22 cellular contexts compared by ENCODE assay signal in the genomic region with DNA sequence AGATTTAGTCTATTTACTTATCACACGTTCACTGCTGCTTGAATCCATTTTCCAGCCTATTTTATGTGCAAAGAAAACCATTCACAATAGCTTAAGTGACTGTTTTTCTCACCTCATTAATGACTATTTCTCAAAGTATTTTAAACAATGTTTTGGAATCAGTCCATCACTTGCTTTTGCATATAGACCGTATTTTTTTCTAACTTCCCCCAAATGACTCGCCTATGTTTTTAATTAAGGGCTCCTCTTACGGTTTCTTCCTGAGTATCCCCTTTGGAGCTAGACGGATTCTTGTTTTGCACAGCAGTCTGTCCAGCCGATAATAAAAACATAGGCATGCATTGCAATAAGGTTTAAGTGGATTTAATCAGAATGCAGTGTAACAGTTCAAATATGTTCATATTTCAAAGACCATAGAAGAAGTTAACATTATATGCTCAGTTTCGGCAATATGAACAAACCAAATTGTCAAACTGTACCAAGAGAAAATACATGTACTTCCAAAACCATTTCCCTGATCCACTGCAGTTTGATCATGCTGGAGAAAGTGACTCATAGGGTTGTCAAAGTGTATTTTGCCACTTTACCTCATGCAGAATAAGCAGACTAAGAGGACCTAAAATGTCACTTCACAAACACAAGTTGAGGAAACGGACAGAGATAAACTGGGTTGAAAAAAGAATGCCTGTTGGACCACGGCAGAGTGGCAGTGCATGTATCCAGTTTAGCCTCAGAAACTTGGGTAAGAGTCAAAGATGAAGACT.
DNase-seq lines count a peak whose midpoint lies in the region; ATAC-seq and TF ChIP-seq lines count a peak whose summit lies in the region.
"Had no signal": no experiment of that assay in that cellular context is flagged by ENCODE, and none has a peak within 500 bp of the region (broad histone marks: within the 10 kb centered on the region; RNA-seq: fewer than 3 reads in every experiment).

No MANE protein-coding gene starts in this region.

- no peaks in the 10 kb centered on the region for H3K9me2 ChIP-seq in PC-3 (replicated peaks; ENCODE audit: low read length)
- H3K9me2 ChIP-seq in SK-N-SH: no peaks in the 10 kb centered on the region

- DNase-seq in A673 (ENCODE audit: low spot score): peak; percentile 14
- peak; percentile 44 for DNase-seq in PC-3
- peak; percentile 66 for DNase-seq in dermis blood vessel endothelial cell
- DNase-seq in kidney epithelial cell (ENCODE audit: low read depth): peak; percentile 12
- DNase-seq in SW 1271 (lab: John Stamatoyannopoulos, UW): no peak
- no peak for DNase-seq in SK-N-SH
- DNase-seq in WTC11 (ENCODE audit: low spot score): no peak
- DNase-seq: activated B cell treated with CpG ODN at 0.5 μM for 24 hours; activated CD8-positive, alpha-beta T cell treated with anti-CD3 and anti-CD28 coated beads for 36 hours; activated naive CD4-positive, alpha-beta T cell treated with anti-CD3 and anti-CD28 coated beads, Interleukin-2, amount 10 ng/mL, durations not matched to agents 7 days and 5 days; activated T-cell treated with anti-CD3 and anti-CD28 coated beads, Interleukin-2, amount 50 U/mL, for 24 hours; C1 segment of cervical spinal cord; hypothalamus; kidney; NCI-H187; NCI-H2227 treated with DMSO at 0.1 percent for 48 hours; T-cell had no signal

- no peak overlapping the region for H3K4me3 Mint-ChIP-seq in WTC11
- H3K4me3 Mint-ChIP-seq: activated B cell treated with CpG ODN at 0.5 μM for 24 hours; activated CD8-positive, alpha-beta T cell treated with anti-CD3 and anti-CD28 coated beads for 36 hours; activated naive CD4-positive, alpha-beta T cell treated with anti-CD3 and anti-CD28 coated beads, Interleukin-2, amount 10 ng/mL, durations not matched to agents 7 days and 5 days; activated T-cell treated with anti-CD3 and anti-CD28 coated beads, Interleukin-2, amount 50 U/mL, for 24 hours; brain; mesothelial cell of epicardium; nephron; T-cell had no signal

- no peaks in the 10 kb centered on the region for H3K36me3 Mint-ChIP-seq in WTC11
- H3K36me3 Mint-ChIP-seq: activated naive CD4-positive, alpha-beta T cell treated with anti-CD3 and anti-CD28 coated beads, Interleukin-2, amount 10 ng/mL, durations not matched to agents 7 days and 5 days; brain; mesothelial cell of epicardium; T-cell had no signal

- intact Hi-C loops in A673 (cut with micrococcal nuclease; ENCODE audit: unreplicated experiment) (no loop called here), PC-3 (cut with micrococcal nuclease) (no loop called here)

- TF ChIP-seq CTCF in A673 (conservative IDR thresholded peaks at IDR 0.05; ENCODE audit: low read depth, low read length) (no peak), PC-3 (conservative IDR thresholded peaks at IDR 0.05; ENCODE audit: low read depth, low read length) (no peak), kidney epithelial cell (IDR thresholded peaks at IDR 0.05; ENCODE audit: insufficient read depth, low read length, poor library complexity, severe bottlenecking) (no peak), SK-N-SH (IDR thresholded peaks at IDR 0.05) (no peak), WTC11 (IDR thresholded peaks at IDR 0.05) (no peak)

- POLR2A ChIA-PET in A673 (lab: Charles Lee; ENCODE audit: low non-redundant PET): interaction anchor here (0.6 kb wide), 1 partner anchor 72 kb away, joined by 3 read pairs; no protein-coding TSS in a partner anchor
- POLR2A ChIA-PET in PC-3 (lab: Charles Lee; ENCODE audit: unreplicated experiment): no interaction called here
- POLR2A ChIA-PET in SK-N-SH (lab: Yijun Ruan, JAX): no interaction called here
- POLR2A ChIA-PET in WTC11 (lab: Charles Lee): no interaction called here

- H4K20me1 ChIP-seq in PC-3 (ENCODE audit: low read length) (no peaks in the 10 kb centered on the region), SK-N-SH (ENCODE audit: insufficient read depth) (no peaks in the 10 kb centered on the region)

- H3K27me3 Mint-ChIP-seq in WTC11 (ENCODE audit: low read depth): no peaks in the 10 kb centered on the region
- H3K27me3 Mint-ChIP-seq: activated naive CD4-positive, alpha-beta T cell treated with anti-CD3 and anti-CD28 coated beads, Interleukin-2, amount 10 ng/mL, durations not matched to agents 7 days and 5 days; activated T-cell treated with anti-CD3 and anti-CD28 coated beads, Interleukin-2, amount 50 U/mL, for 24 hours; brain; T-cell had no signal

- ATAC-seq in PC-3 (peak; percentile 54), WTC11 (no peak), HG03159 (IDR thresholded peaks at IDR 0.05; ENCODE audit: unreplicated experiment) (no peak)
- ATAC-seq: activated CD8-positive, alpha-beta T cell treated with anti-CD3 and anti-CD28 coated beads for 36 hours; T-cell had no signal

- H3K36me3 ChIP-seq in A673 (ENCODE audit: insufficient read depth, low read length, poor library complexity, severe bottlenecking): no peaks in the 10 kb centered on the region
- no peaks in the 10 kb centered on the region for H3K36me3 ChIP-seq in PC-3 (ENCODE audit: low read depth, low read length)
- no peaks in the 10 kb centered on the region for H3K36me3 ChIP-seq in kidney epithelial cell (ENCODE audit: control insufficient read depth, insufficient read depth, low read length)
- H3K36me3 ChIP-seq in SK-N-SH (replicated peaks in 1 of 2; ENCODE audit: control insufficient read depth in 1 of 2, insufficient read depth in 2 of 2, low read length in 1 of 2): no peaks in the 10 kb centered on the region
- H3K36me3 ChIP-seq: esophagus muscularis mucosa had no signal

- H3K9me3 Mint-ChIP-seq in WTC11: no peaks in the 10 kb centered on the region
- H3K9me3 Mint-ChIP-seq: activated B cell treated with CpG ODN at 0.5 μM for 24 hours; activated CD8-positive, alpha-beta T cell treated with anti-CD3 and anti-CD28 coated beads for 36 hours; activated naive CD4-positive, alpha-beta T cell treated with anti-CD3 and anti-CD28 coated beads, Interleukin-2, amount 10 ng/mL, durations not matched to agents 7 days and 5 days; activated T-cell treated with anti-CD3 and anti-CD28 coated beads, Interleukin-2, amount 50 U/mL, for 24 hours; brain; mesothelial cell of epicardium; nephron; T-cell had no signal

- BruUV-seq in A673 (replicated peaks; lab: Mats Ljungman, UMichigan) (no TSS peak), PC-3 (replicated peaks; lab: Mats Ljungman, UMichigan) (no TSS peak)

- H3K9ac ChIP-seq in PC-3 (ENCODE audit: low read length) (no peak overlapping the region), SK-N-SH (no peak overlapping the region)

- H3K27ac ChIP-seq in A673 (ENCODE audit: low read depth, low read length, poor library complexity, severe bottlenecking) (no peak overlapping the region), PC-3 (ENCODE audit: low read length) (no peak overlapping the region), SK-N-SH (ENCODE audit: low read depth in 2 of 2, low read length in 1 of 2) (no peak overlapping the region)
- H3K27ac ChIP-seq: esophagus muscularis mucosa had no signal

- H3K4me1 Mint-ChIP-seq in WTC11: peaks cover 15% of the 10 kb centered on the region
- H3K4me1 Mint-ChIP-seq: activated B cell treated with CpG ODN at 0.5 μM for 24 hours; activated naive CD4-positive, alpha-beta T cell treated with anti-CD3 and anti-CD28 coated beads, Interleukin-2, amount 10 ng/mL, durations not matched to agents 7 days and 5 days; T-cell had no signal

- TF ChIP-seq RAD21 in SK-N-SH (IDR thresholded peaks at IDR 0.05; ENCODE audit: low read length): no peak

- WGBS in SK-N-SH (ENCODE audit: low lambda C conversion rate): 59% methylated on average over 9 of the region's 9 CpGs

- no peak overlapping the region for H3K4me3 ChIP-seq in A673 (ENCODE audit: low read depth, low read length, poor library complexity, severe bottlenecking)
- H3K4me3 ChIP-seq in PC-3 (ENCODE audit: low read length): no peak overlapping the region
- no peak overlapping the region for H3K4me3 ChIP-seq in kidney epithelial cell (ENCODE audit: low read depth, low read length)
- no peak overlapping the region for H3K4me3 ChIP-seq in SK-N-SH (ENCODE audit: low read depth in 2 of 2, low read length in 1 of 2)
- H3K4me3 ChIP-seq: esophagus muscularis mucosa had no signal

- no peak overlapping the region for H2AFZ ChIP-seq in PC-3 (ENCODE audit: low read length)
- H2AFZ ChIP-seq in SK-N-SH (ENCODE audit: low read depth): no peak overlapping the region

- no peaks in the 10 kb centered on the region for H3K79me2 ChIP-seq in PC-3 (ENCODE audit: low read length)
- no peaks in the 10 kb centered on the region for H3K79me2 ChIP-seq in SK-N-SH (ENCODE audit: insufficient read depth)

- CTCF ChIA-PET in A673 (lab: Charles Lee) (no interaction called here), PC-3 (lab: Charles Lee) (no interaction called here), SK-N-SH (lab: Yijun Ruan, JAX) (no interaction called here), WTC11 (lab: Charles Lee) (no interaction called here)

- H3F3A ChIP-seq in PC-3 (ENCODE audit: low read length, unreplicated experiment) (no peaks in the 10 kb centered on the region), SK-N-SH (replicated peaks; ENCODE audit: insufficient read depth) (no peaks in the 10 kb centered on the region)

- no peak for TF ChIP-seq EP300 in SK-N-SH (IDR thresholded peaks at IDR 0.05; ENCODE audit: borderline replicate concordance in 1 of 2, low read depth in 1 of 2, low read length in 1 of 2)

- H3K4me2 ChIP-seq in PC-3 (ENCODE audit: low read length) (no peak overlapping the region), SK-N-SH (no peak overlapping the region)

- H3K9me3 ChIP-seq in A673 (ENCODE audit: low read depth, low read length, poor library complexity, severe bottlenecking): no peaks in the 10 kb centered on the region
- H3K9me3 ChIP-seq in PC-3 (ENCODE audit: low read length): no peaks in the 10 kb centered on the region
- H3K9me3 ChIP-seq in SK-N-SH: no peaks in the 10 kb centered on the region
- H3K9me3 ChIP-seq: esophagus muscularis mucosa had no signal

- no peak overlapping the region for H3K27ac Mint-ChIP-seq in WTC11
- H3K27ac Mint-ChIP-seq: activated B cell treated with CpG ODN at 0.5 μM for 24 hours; activated CD8-positive, alpha-beta T cell treated with anti-CD3 and anti-CD28 coated beads for 36 hours; activated naive CD4-positive, alpha-beta T cell treated with anti-CD3 and anti-CD28 coated beads, Interleukin-2, amount 10 ng/mL, durations not matched to agents 7 days and 5 days; activated T-cell treated with anti-CD3 and anti-CD28 coated beads, Interleukin-2, amount 50 U/mL, for 24 hours; brain; mesothelial cell of epicardium; T-cell had no signal

- no peaks in the 10 kb centered on the region for H3K27me3 ChIP-seq in A673 (replicated peaks; ENCODE audit: insufficient read depth, low read depth, low read length, poor library complexity)
- no peaks in the 10 kb centered on the region for H3K27me3 ChIP-seq in PC-3 (ENCODE audit: low read length)
- H3K27me3 ChIP-seq in kidney epithelial cell (ENCODE audit: control insufficient read depth, insufficient read depth, low read length): no peaks in the 10 kb centered on the region
- no peaks in the 10 kb centered on the region for H3K27me3 ChIP-seq in SK-N-SH (ENCODE audit: insufficient read depth)
- H3K27me3 ChIP-seq: esophagus muscularis mucosa had no signal

- peaks cover 4% of the 10 kb centered on the region for H3K4me1 ChIP-seq in A673 (ENCODE audit: insufficient read depth, low read length, poor library complexity, severe bottlenecking)
- peaks cover 12% of the 10 kb centered on the region for H3K4me1 ChIP-seq in PC-3 (ENCODE audit: insufficient read depth, low read length)
- no peaks in the 10 kb centered on the region; a peak in 1 of 4 replicates for H3K4me1 ChIP-seq in SK-N-SH (ENCODE audit: control insufficient read depth in 1 of 2, insufficient read depth in 2 of 2, low read depth in 1 of 2, low read length in 1 of 2)

Comparison
In these comparisons a context has a peak if more than half of its experiments do, and no peak if none do; other contexts are left out.
1. DNase-seq: peak in A673 (single experiment), PC-3 (single experiment), dermis blood vessel endothelial cell (single experiment) and kidney epithelial cell (single experiment); none in SW 1271 (0 of 2), SK-N-SH (single experiment) and WTC11 (single experiment).